3 cellular contexts compared by ENCODE assay signal in genomic region chr10:37784678-37785077, GRCh38.
TF ChIP-seq lines count a peak whose summit lies in the region.

No MANE protein-coding gene starts in this region.

TF ChIP-seq in A549, 52 proteins besides CTCF, POLR2A, EP300 and RAD21:
- TF ChIP-seq HOXB13 (CRISPR knock-in tag; IDR thresholded peaks at IDR 0.05; ENCODE audit: low read depth) (no peak), MAFK (IDR thresholded peaks at IDR 0.05; ENCODE audit: partially characterized antibody) (peak; percentile 90), RNF2 (IDR thresholded peaks at IDR 0.05; ENCODE audit: borderline replicate concordance, low read depth) (no peak)

TF ChIP-seq in IMR-90, 13 proteins besides CTCF, POLR2A, EP300 and RAD21:
- TF ChIP-seq MAFK (IDR thresholded peaks at IDR 0.05; ENCODE audit: low read depth, low read length), result peak; percentile 90
- no peak for TF ChIP-seq RFX5 (IDR thresholded peaks at IDR 0.05; ENCODE audit: low read depth, low read length)

TF ChIP-seq in H1, 55 proteins besides CTCF, POLR2A, EP300 and RAD21:
- no peak for TF ChIP-seq SUZ12 (IDR thresholded peaks at IDR 0.05; ENCODE audit: low read length)
- peak; percentile 37; the same call in 1 of the 2 replicates for TF ChIP-seq MAFK (IDR thresholded peaks at IDR 0.05; ENCODE audit: low read depth, low read length)
